9 cellular contexts compared by ENCODE assay signal in genomic region chr7:143704813-143705212, GRCh38. TPM values are rescaled to one million over a fixed set of nuclear protein-coding genes. Genes with fewer than 3 reads are reported as not detected.
"Had no signal": no experiment of that assay in that cellular context is flagged by ENCODE, and none has a peak within 500 bp of the region (broad histone marks: within the 10 kb centered on the region; RNA-seq: fewer than 3 reads in every experiment).

No MANE protein-coding gene starts in this region.

RNA-seq across cellular contexts. Expression of gene CTAGE6, which starts 52.7 kb away (rescaled TPM):
- total RNA-seq: neural crest cell, occipital lobe, progenitor cell of endocrine pancreas, psoas muscle, right atrium auricular region, smooth muscle cell had no signal
- polyA plus RNA-seq: neural cell, psoas muscle, right cardiac atrium, small intestine, smooth muscle cell had no signal
